Comparison of ENCODE assay signal across 1 cellular context in genomic region chr1:38013027-38013588, GRCh38.
TF ChIP-seq lines count a peak whose summit lies in the region.

No MANE protein-coding gene starts in this region.

TF ChIP-seq in K562, 482 proteins besides CTCF, POLR2A, EP300 and RAD21 (continues in another document):
- TF ChIP-seq HNRNPL (IDR thresholded peaks at IDR 0.05; ENCODE audit: low read depth, low read length), result no peak
- no peak for TF ChIP-seq ZNF77 (CRISPR knock-in tag; IDR thresholded peaks at IDR 0.05)
- TF ChIP-seq ZNF253 (CRISPR knock-in tag; conservative IDR thresholded peaks at IDR 0.05), result no peak
- no peak for TF ChIP-seq HNRNPK (IDR thresholded peaks at IDR 0.05; ENCODE audit: low read depth, low read length, poor library complexity, severe bottlenecking)
- no peak for TF ChIP-seq SAFB2 (IDR thresholded peaks at IDR 0.05; ENCODE audit: borderline replicate concordance, low read depth, low read length, severe bottlenecking)
- TF ChIP-seq ZBTB1 (CRISPR knock-in tag; IDR thresholded peaks at IDR 0.05; ENCODE audit: borderline replicate concordance, low read depth), result peak; percentile 79; the same call in 1 of the 2 replicates
- TF ChIP-seq, protein P1, sequence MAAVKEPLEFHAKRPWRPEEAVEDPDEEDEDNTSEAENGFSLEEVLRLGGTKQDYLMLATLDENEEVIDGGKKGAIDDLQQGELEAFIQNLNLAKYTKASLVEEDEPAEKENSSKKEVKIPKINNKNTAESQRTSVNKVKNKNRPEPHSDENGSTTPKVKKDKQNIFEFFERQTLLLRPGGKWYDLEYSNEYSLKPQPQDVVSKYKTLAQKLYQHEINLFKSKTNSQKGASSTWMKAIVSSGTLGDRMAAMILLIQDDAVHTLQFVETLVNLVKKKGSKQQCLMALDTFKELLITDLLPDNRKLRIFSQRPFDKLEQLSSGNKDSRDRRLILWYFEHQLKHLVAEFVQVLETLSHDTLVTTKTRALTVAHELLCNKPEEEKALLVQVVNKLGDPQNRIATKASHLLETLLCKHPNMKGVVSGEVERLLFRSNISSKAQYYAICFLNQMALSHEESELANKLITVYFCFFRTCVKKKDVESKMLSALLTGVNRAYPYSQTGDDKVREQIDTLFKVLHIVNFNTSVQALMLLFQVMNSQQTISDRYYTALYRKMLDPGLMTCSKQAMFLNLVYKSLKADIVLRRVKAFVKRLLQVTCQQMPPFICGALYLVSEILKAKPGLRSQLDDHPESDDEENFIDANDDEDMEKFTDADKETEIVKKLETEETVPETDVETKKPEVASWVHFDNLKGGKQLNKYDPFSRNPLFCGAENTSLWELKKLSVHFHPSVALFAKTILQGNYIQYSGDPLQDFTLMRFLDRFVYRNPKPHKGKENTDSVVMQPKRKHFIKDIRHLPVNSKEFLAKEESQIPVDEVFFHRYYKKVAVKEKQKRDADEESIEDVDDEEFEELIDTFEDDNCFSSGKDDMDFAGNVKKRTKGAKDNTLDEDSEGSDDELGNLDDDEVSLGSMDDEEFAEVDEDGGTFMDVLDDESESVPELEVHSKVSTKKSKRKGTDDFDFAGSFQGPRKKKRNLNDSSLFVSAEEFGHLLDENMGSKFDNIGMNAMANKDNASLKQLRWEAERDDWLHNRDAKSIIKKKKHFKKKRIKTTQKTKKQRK (IDR thresholded peaks at IDR 0.05; ENCODE audit: borderline replicate concordance, low read depth, low read length), result no peak; the same call in 1 of the 2 replicates
- TF ChIP-seq ZNF146 (CRISPR knock-in tag; IDR thresholded peaks at IDR 0.05; ENCODE audit: unreplicated experiment), result no peak
- TF ChIP-seq RBM22 (IDR thresholded peaks at IDR 0.05; ENCODE audit: low read depth, low read length, poor library complexity, severe bottlenecking), result no peak
- TF ChIP-seq, protein P2, sequence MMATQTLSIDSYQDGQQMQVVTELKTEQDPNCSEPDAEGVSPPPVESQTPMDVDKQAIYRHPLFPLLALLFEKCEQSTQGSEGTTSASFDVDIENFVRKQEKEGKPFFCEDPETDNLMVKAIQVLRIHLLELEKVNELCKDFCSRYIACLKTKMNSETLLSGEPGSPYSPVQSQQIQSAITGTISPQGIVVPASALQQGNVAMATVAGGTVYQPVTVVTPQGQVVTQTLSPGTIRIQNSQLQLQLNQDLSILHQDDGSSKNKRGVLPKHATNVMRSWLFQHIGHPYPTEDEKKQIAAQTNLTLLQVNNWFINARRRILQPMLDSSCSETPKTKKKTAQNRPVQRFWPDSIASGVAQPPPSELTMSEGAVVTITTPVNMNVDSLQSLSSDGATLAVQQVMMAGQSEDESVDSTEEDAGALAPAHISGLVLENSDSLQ (IDR thresholded peaks at IDR 0.05), result peak; percentile 6; the same call in 1 of the 2 replicates
- no peak for TF ChIP-seq CREM (IDR thresholded peaks at IDR 0.05; ENCODE audit: low read depth)
- 0 out of 2 replicates have a peak, but pooled peaks have one; percentile 56 for TF ChIP-seq SMARCE1 (IDR thresholded peaks at IDR 0.05)
- TF ChIP-seq, protein P3, sequence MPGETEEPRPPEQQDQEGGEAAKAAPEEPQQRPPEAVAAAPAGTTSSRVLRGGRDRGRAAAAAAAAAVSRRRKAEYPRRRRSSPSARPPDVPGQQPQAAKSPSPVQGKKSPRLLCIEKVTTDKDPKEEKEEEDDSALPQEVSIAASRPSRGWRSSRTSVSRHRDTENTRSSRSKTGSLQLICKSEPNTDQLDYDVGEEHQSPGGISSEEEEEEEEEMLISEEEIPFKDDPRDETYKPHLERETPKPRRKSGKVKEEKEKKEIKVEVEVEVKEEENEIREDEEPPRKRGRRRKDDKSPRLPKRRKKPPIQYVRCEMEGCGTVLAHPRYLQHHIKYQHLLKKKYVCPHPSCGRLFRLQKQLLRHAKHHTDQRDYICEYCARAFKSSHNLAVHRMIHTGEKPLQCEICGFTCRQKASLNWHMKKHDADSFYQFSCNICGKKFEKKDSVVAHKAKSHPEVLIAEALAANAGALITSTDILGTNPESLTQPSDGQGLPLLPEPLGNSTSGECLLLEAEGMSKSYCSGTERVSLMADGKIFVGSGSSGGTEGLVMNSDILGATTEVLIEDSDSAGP (CRISPR knock-in tag; IDR thresholded peaks at IDR 0.05), result peak; percentile 67; the same call in 1 of the 2 replicates
- TF ChIP-seq FOXA1 (IDR thresholded peaks at IDR 0.05; ENCODE audit: borderline replicate concordance), result no peak
- TF ChIP-seq, protein P4, sequence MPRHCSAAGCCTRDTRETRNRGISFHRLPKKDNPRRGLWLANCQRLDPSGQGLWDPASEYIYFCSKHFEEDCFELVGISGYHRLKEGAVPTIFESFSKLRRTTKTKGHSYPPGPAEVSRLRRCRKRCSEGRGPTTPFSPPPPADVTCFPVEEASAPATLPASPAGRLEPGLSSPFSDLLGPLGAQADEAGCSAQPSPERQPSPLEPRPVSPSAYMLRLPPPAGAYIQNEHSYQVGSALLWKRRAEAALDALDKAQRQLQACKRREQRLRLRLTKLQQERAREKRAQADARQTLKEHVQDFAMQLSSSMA (CRISPR knock-in tag; IDR thresholded peaks at IDR 0.05), result no peak
- no peak for TF ChIP-seq E2F8 (IDR thresholded peaks at IDR 0.05; ENCODE audit: low read depth, partially characterized antibody)
- TF ChIP-seq MED1 (CRISPR knock-in tag; IDR thresholded peaks at IDR 0.05; ENCODE audit: borderline replicate concordance), result no peak
- TF ChIP-seq ZNF76 (CRISPR knock-in tag; IDR thresholded peaks at IDR 0.05; ENCODE audit: borderline replicate concordance), result no peak
- TF ChIP-seq TFE3 (CRISPR knock-in tag; IDR thresholded peaks at IDR 0.05), result no peak
- TF ChIP-seq, protein P5, sequence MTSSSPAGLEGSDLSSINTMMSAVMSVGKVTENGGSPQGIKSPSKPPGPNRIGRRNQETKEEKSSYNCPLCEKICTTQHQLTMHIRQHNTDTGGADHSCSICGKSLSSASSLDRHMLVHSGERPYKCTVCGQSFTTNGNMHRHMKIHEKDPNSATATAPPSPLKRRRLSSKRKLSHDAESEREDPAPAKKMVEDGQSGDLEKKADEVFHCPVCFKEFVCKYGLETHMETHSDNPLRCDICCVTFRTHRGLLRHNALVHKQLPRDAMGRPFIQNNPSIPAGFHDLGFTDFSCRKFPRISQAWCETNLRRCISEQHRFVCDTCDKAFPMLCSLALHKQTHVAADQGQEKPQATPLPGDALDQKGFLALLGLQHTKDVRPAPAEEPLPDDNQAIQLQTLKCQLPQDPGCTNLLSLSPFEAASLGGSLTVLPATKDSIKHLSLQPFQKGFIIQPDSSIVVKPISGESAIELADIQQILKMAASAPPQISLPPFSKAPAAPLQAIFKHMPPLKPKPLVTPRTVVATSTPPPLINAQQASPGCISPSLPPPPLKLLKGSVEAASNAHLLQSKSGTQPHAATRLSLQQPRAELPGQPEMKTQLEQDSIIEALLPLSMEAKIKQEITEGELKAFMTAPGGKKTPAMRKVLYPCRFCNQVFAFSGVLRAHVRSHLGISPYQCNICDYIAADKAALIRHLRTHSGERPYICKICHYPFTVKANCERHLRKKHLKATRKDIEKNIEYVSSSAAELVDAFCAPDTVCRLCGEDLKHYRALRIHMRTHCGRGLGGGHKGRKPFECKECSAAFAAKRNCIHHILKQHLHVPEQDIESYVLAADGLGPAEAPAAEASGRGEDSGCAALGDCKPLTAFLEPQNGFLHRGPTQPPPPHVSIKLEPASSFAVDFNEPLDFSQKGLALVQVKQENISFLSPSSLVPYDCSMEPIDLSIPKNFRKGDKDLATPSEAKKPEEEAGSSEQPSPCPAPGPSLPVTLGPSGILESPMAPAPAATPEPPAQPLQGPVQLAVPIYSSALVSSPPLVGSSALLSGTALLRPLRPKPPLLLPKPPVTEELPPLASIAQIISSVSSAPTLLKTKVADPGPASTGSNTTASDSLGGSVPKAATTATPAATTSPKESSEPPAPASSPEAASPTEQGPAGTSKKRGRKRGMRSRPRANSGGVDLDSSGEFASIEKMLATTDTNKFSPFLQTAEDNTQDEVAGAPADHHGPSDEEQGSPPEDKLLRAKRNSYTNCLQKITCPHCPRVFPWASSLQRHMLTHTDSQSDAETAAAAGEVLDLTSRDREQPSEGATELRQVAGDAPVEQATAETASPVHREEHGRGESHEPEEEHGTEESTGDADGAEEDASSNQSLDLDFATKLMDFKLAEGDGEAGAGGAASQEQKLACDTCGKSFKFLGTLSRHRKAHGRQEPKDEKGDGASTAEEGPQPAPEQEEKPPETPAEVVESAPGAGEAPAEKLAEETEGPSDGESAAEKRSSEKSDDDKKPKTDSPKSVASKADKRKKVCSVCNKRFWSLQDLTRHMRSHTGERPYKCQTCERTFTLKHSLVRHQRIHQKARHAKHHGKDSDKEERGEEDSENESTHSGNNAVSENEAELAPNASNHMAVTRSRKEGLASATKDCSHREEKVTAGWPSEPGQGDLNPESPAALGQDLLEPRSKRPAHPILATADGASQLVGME (CRISPR knock-in tag; IDR thresholded peaks at IDR 0.05), result no peak
- TF ChIP-seq ZNF785 (CRISPR knock-in tag; IDR thresholded peaks at IDR 0.05), result no peak
- TF ChIP-seq, protein P6, sequence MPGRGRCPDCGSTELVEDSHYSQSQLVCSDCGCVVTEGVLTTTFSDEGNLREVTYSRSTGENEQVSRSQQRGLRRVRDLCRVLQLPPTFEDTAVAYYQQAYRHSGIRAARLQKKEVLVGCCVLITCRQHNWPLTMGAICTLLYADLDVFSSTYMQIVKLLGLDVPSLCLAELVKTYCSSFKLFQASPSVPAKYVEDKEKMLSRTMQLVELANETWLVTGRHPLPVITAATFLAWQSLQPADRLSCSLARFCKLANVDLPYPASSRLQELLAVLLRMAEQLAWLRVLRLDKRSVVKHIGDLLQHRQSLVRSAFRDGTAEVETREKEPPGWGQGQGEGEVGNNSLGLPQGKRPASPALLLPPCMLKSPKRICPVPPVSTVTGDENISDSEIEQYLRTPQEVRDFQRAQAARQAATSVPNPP (IDR thresholded peaks at IDR 0.05; ENCODE audit: borderline replicate concordance, insufficient read depth, insufficient read length), result no peak
- peak; percentile 89 to 94 for TF ChIP-seq KDM1A (IDR thresholded peaks at IDR 0.05)
- no peak; the same call in 1 of the 2 replicates for TF ChIP-seq NKRF (IDR thresholded peaks at IDR 0.05; ENCODE audit: borderline replicate concordance)
- TF ChIP-seq SMARCB1 (IDR thresholded peaks at IDR 0.05; ENCODE audit: insufficient read length, low read depth), result no peak
- no peak for TF ChIP-seq SREBF2 (CRISPR knock-in tag; IDR thresholded peaks at IDR 0.05)
- TF ChIP-seq ZNF232 (CRISPR knock-in tag; IDR thresholded peaks at IDR 0.05), result 0 out of 2 replicates have a peak, but pooled peaks have one; percentile 2
- TF ChIP-seq, protein P7, sequence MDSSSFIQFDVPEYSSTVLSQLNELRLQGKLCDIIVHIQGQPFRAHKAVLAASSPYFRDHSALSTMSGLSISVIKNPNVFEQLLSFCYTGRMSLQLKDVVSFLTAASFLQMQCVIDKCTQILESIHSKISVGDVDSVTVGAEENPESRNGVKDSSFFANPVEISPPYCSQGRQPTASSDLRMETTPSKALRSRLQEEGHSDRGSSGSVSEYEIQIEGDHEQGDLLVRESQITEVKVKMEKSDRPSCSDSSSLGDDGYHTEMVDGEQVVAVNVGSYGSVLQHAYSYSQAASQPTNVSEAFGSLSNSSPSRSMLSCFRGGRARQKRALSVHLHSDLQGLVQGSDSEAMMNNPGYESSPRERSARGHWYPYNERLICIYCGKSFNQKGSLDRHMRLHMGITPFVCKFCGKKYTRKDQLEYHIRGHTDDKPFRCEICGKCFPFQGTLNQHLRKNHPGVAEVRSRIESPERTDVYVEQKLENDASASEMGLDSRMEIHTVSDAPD (CRISPR knock-in tag; IDR thresholded peaks at IDR 0.05), result no peak
- no peak for TF ChIP-seq ZNF780A (CRISPR knock-in tag; IDR thresholded peaks at IDR 0.05)
- TF ChIP-seq ZNF431 (CRISPR knock-in tag; IDR thresholded peaks at IDR 0.05), result no peak
- 0 out of 2 replicates have a peak, but pooled peaks have one; percentile 38 for TF ChIP-seq NCOR1 (IDR thresholded peaks at IDR 0.05)
- TF ChIP-seq ZNF384 (IDR thresholded peaks at IDR 0.05; ENCODE audit: low read depth, low read length), result no peak
- no peak for TF ChIP-seq ZNF184 (CRISPR knock-in tag; IDR thresholded peaks at IDR 0.05)
- no peak; the same call in 1 of the 2 replicates for TF ChIP-seq ZBTB17 (CRISPR knock-in tag; IDR thresholded peaks at IDR 0.05)
- TF ChIP-seq EWSR1 (IDR thresholded peaks at IDR 0.05; ENCODE audit: borderline replicate concordance, low read depth, partially characterized antibody), result no peak
- no peak for TF ChIP-seq ZNF75A (CRISPR knock-in tag; IDR thresholded peaks at IDR 0.05)
